Comparison of ENCODE assay signal across 17 cellular contexts in genomic region chr22:28299329-28299728, GRCh38.
DNase-seq lines count a peak whose midpoint lies in the region; ATAC-seq and TF ChIP-seq lines count a peak whose summit lies in the region.
"Had no signal": no experiment of that assay in that cellular context is flagged by ENCODE, and none has a peak within 500 bp of the region (broad histone marks: within the 10 kb centered on the region; RNA-seq: fewer than 3 reads in every experiment).

No MANE protein-coding gene starts in this region.

- no peak for TF ChIP-seq POLR2A in thyroid gland (IDR thresholded peaks at IDR 0.05)

- H3K36me3 ChIP-seq in neural cell (ENCODE audit: insufficient read depth, low read length): no peaks in the 10 kb centered on the region
- H3K36me3 ChIP-seq in thyroid gland: no peaks in the 10 kb centered on the region
- H3K36me3 ChIP-seq: BLaER1 had no signal

- H3K4me1 ChIP-seq in thyroid gland: peaks cover 4 to 7% of the 10 kb centered on the region in 2 donors

- peaks cover 42% of the 10 kb centered on the region for H3K4me1 Mint-ChIP-seq in brain
- peaks cover 12% of the 10 kb centered on the region for H3K4me1 Mint-ChIP-seq in activated naive CD8-positive, alpha-beta T cell treated with anti-CD3 and anti-CD28 coated beads, Interleukin-2, amount 50 U/mL, for 24 hours
- H3K4me1 Mint-ChIP-seq: CD8-positive, alpha-beta memory T cell had no signal

- peaks cover 19% of the 10 kb centered on the region for H3K36me3 Mint-ChIP-seq in brain
- H3K36me3 Mint-ChIP-seq in activated naive CD8-positive, alpha-beta T cell treated with anti-CD3 and anti-CD28 coated beads, Interleukin-2, amount 50 U/mL, for 24 hours (ENCODE audit: low read depth): no peaks in the 10 kb centered on the region
- H3K36me3 Mint-ChIP-seq: CD8-positive, alpha-beta memory T cell had no signal

- H4K20me1 ChIP-seq in neural cell (ENCODE audit: insufficient read depth): no peaks in the 10 kb centered on the region
- H4K20me1 ChIP-seq: BLaER1 had no signal

- no peaks in the 10 kb centered on the region for H3K79me2 ChIP-seq in neural cell (replicated peaks; ENCODE audit: insufficient read depth, low read length)

- peak overlapping the region; percentile 8 for H3K4me2 ChIP-seq in neural cell (ENCODE audit: low read length)

- H3K27ac Mint-ChIP-seq in brain: peak overlapping the region in 3 of 5 experiments; percentile 31 to 69 (median 39)
- H3K27ac Mint-ChIP-seq in activated naive CD8-positive, alpha-beta T cell treated with anti-CD3 and anti-CD28 coated beads, Interleukin-2, amount 50 U/mL, for 24 hours: no peak overlapping the region
- H3K27ac Mint-ChIP-seq: CD8-positive, alpha-beta memory T cell had no signal

- TF ChIP-seq CTCF in brain (conservative IDR thresholded peaks at IDR 0.05): no peak
- TF ChIP-seq CTCF in neural cell (IDR thresholded peaks at IDR 0.05; ENCODE audit: poor library complexity, severe bottlenecking): no peak
- no peak for TF ChIP-seq CTCF in thyroid gland (IDR thresholded peaks at IDR 0.05)

- H3K27me3 Mint-ChIP-seq in brain: no peaks in the 10 kb centered on the region
- no peaks in the 10 kb centered on the region for H3K27me3 Mint-ChIP-seq in activated naive CD8-positive, alpha-beta T cell treated with anti-CD3 and anti-CD28 coated beads, Interleukin-2, amount 50 U/mL, for 24 hours

- intact Hi-C loops in thyroid gland (cut with DNase I): no loop called here

- no peaks in the 10 kb centered on the region for H3K9me2 ChIP-seq in neural cell (ENCODE audit: insufficient read depth, low read length)

- no peak for ATAC-seq in activated naive CD8-positive, alpha-beta T cell treated with anti-CD3 and anti-CD28 coated beads, Interleukin-2, amount 50 U/mL, for 24 hours

- TF ChIP-seq RAD21 in neural cell (conservative IDR thresholded peaks at IDR 0.05): peak; percentile 5

- TF ChIP-seq EP300 in neural cell (conservative IDR thresholded peaks at IDR 0.05; ENCODE audit: poor library complexity, severe bottlenecking): peak; percentile 66

- H3K9ac ChIP-seq in neural cell (ENCODE audit: low read length): peak overlapping the region; percentile 27
- H3K9ac ChIP-seq: BLaER1 had no signal

- H2AFZ ChIP-seq in neural cell (ENCODE audit: low read depth, low read length): peak overlapping the region; percentile 29

- H3K9me3 Mint-ChIP-seq in brain: no peaks in the 10 kb centered on the region
- no peaks in the 10 kb centered on the region for H3K9me3 Mint-ChIP-seq in activated naive CD8-positive, alpha-beta T cell treated with anti-CD3 and anti-CD28 coated beads, Interleukin-2, amount 50 U/mL, for 24 hours
- H3K9me3 Mint-ChIP-seq: CD8-positive, alpha-beta memory T cell had no signal

- peak overlapping the region; percentile 5 for H3K4me3 ChIP-seq in neural cell (ENCODE audit: low read length)
- H3K4me3 ChIP-seq in thyroid gland (replicated peaks in 1 of 3): no peak overlapping the region
- H3K4me3 ChIP-seq: BLaER1 had no signal

- H3K9me3 ChIP-seq in neural cell (ENCODE audit: low read length) (no peaks in the 10 kb centered on the region), thyroid gland (no peaks in the 10 kb centered on the region)
- H3K9me3 ChIP-seq: BLaER1 had no signal

- H3K27me3 ChIP-seq in neural cell (ENCODE audit: insufficient read depth, low read depth, low read length) (no peaks in the 10 kb centered on the region), thyroid gland (no peaks in the 10 kb centered on the region)
- H3K27me3 ChIP-seq: BLaER1 had no signal

- H3F3A ChIP-seq in neural cell (ENCODE audit: insufficient read depth, low read length, poor library complexity, severe bottlenecking): no peaks in the 10 kb centered on the region

- DNase-seq in NCI-H1105 treated with DMSO at 0.1 percent for 48 hours (lab: John Stamatoyannopoulos, UW): peak; percentile 13
- DNase-seq in NCI-H1105 (lab: John Stamatoyannopoulos, UW): no peak
- DNase-seq in NCI-H187 treated with DMSO at 0.1 percent for 48 hours (lab: John Stamatoyannopoulos, UW): peak; percentile 38
- no peak for DNase-seq in thyroid gland
- no peak for DNase-seq in activated naive CD8-positive, alpha-beta T cell treated with anti-CD3 and anti-CD28 coated beads, Interleukin-2, amount 50 U/mL, for 24 hours
- DNase-seq in HUDEP-2 (lab: John Stamatoyannopoulos, UW; ENCODE audit: unreplicated experiment in 76 of 76): no peak
- DNase-seq: CD8-positive, alpha-beta memory T cell; KBM-7; NCI-H1092; NCI-H2081 treated with DMSO at 0.1 percent for 48 hours; NCI-H510A treated with DMSO at 0.1 percent for 48 hours; OCI-M1 had no signal

- 70 to 75% methylated on average over 3 of the region's 3 CpGs for WGBS in thyroid gland, 2 donors

- H3K27ac ChIP-seq in neural cell (ENCODE audit: low read length): peak overlapping the region; percentile 72
- no peak overlapping the region for H3K27ac ChIP-seq in thyroid gland
- H3K27ac ChIP-seq: 22Rv1, BLaER1, RWPE1 had no signal

- H3K4me3 Mint-ChIP-seq in brain: no peak overlapping the region
- no peak overlapping the region for H3K4me3 Mint-ChIP-seq in activated naive CD8-positive, alpha-beta T cell treated with anti-CD3 and anti-CD28 coated beads, Interleukin-2, amount 50 U/mL, for 24 hours
- H3K4me3 Mint-ChIP-seq: CD8-positive, alpha-beta memory T cell had no signal

TF ChIP-seq in neural cell, 6 proteins besides CTCF, POLR2A, EP300 and RAD21:
- no peak for TF ChIP-seq MXI1 (conservative IDR thresholded peaks at IDR 0.05; ENCODE audit: poor library complexity, severe bottlenecking)
- TF ChIP-seq POLR2AphosphoS5 (IDR thresholded peaks at IDR 0.05): peak; percentile 52

Comparison
In these comparisons a context has a peak if more than half of its experiments do, and no peak if none do; other contexts are left out.
1. DNase-seq: peak in NCI-H1105 treated with DMSO at 0.1 percent for 48 hours (single experiment) and NCI-H187 treated with DMSO at 0.1 percent for 48 hours (single experiment); none in NCI-H1105 (single experiment), thyroid gland (0 of 2), activated naive CD8-positive, alpha-beta T cell treated with anti-CD3 and anti-CD28 coated beads, Interleukin-2, amount 50 U/mL, for 24 hours (single experiment) and HUDEP-2 (0 of 76).